28 cellular contexts compared by ENCODE assay signal in the genomic region with DNA sequence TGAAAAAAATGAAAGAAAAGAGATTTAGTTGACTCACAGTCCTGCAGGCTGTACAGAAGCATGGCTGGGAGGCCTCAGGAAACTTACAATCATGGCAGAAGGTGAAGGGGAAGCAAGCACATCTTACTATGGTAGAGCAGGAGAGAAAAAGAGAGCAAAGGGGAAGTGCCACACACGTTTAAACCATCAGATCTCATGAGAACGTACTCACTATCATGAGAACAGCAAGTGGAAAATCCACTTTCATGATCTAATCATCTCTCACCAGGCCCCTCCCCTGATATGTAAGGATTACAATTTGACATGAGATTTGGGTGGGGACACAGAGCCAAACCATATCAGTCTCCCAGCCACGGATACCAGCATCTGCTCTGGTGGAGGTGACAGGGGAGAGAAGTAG.
"Had no signal": no experiment of that assay in that cellular context is flagged by ENCODE, and none has a peak within 500 bp of the region (broad histone marks: within the 10 kb centered on the region; RNA-seq: fewer than 3 reads in every experiment).

No MANE protein-coding gene starts in this region.

- H3K27ac Mint-ChIP-seq: activated CD4-positive, alpha-beta T cell treated with anti-CD3 and anti-CD28 coated beads, Interleukin-2, amount 10 ng/mL, durations not matched to agents 24 days and 14 days; activated CD8-positive, alpha-beta T cell treated with anti-CD3 and anti-CD28 coated beads for 36 hours; activated naive CD8-positive, alpha-beta T cell treated with anti-CD3 and anti-CD28 coated beads for 36 hours; activated T-cell treated with anti-CD3 and anti-CD28 coated beads, Interleukin-2, amount 50 U/mL, for 72 hours; activated T-helper 17 cell treated with anti-CD3 and anti-CD28 coated beads, Interleukin-2, amount 50 U/mL, for 72 hours had no signal

- H3K4me1 Mint-ChIP-seq: activated CD4-positive, alpha-beta T cell treated with anti-CD3 and anti-CD28 coated beads, Interleukin-2, amount 10 ng/mL, durations not matched to agents 24 days and 14 days; activated naive CD8-positive, alpha-beta T cell treated with anti-CD3 and anti-CD28 coated beads for 36 hours; activated T-helper 17 cell treated with anti-CD3 and anti-CD28 coated beads, Interleukin-2, amount 50 U/mL, for 72 hours had no signal

- H3K9me3 Mint-ChIP-seq: activated CD4-positive, alpha-beta T cell treated with anti-CD3 and anti-CD28 coated beads, Interleukin-2, amount 10 ng/mL, durations not matched to agents 24 days and 14 days; activated T-helper 17 cell treated with anti-CD3 and anti-CD28 coated beads, Interleukin-2, amount 50 U/mL, for 72 hours had no signal

- H3K4me3 Mint-ChIP-seq: activated CD4-positive, alpha-beta T cell treated with anti-CD3 and anti-CD28 coated beads, Interleukin-2, amount 10 ng/mL, durations not matched to agents 24 days and 14 days; activated CD8-positive, alpha-beta T cell treated with anti-CD3 and anti-CD28 coated beads for 36 hours; activated naive CD8-positive, alpha-beta T cell treated with anti-CD3 and anti-CD28 coated beads for 36 hours; activated T-cell treated with anti-CD3 and anti-CD28 coated beads, Interleukin-2, amount 50 U/mL, for 72 hours; activated T-helper 17 cell treated with anti-CD3 and anti-CD28 coated beads, Interleukin-2, amount 50 U/mL, for 72 hours had no signal

- ATAC-seq: activated CD8-positive, alpha-beta T cell treated with anti-CD3 and anti-CD28 coated beads for 36 hours; activated T-cell treated with anti-CD3 and anti-CD28 coated beads, Interleukin-2, amount 50 U/mL, for 72 hours; activated T-helper 17 cell treated with anti-CD3 and anti-CD28 coated beads, Interleukin-2, amount 50 U/mL, for 72 hours had no signal

- FAIRE-seq: TTC549 had no signal

- DNase-seq: activated CD4-positive, alpha-beta T cell treated with anti-CD3 and anti-CD28 coated beads, Interleukin-2, amount 10 ng/mL, durations not matched to agents 24 days and 14 days; activated CD4-positive, alpha-beta T cell treated with anti-CD3 and anti-CD28 coated beads, Interleukin-2, amount 50 U/mL, for 4 hours; activated CD8-positive, alpha-beta T cell treated with anti-CD3 and anti-CD28 coated beads for 36 hours; activated effector memory CD4-positive, alpha-beta T cell treated with anti-CD3 and anti-CD28 coated beads, Interleukin-2, amount 50 U/mL, for 16 hours; activated naive CD4-positive, alpha-beta T cell; activated naive CD4-positive, alpha-beta T cell treated with anti-CD3 and anti-CD28 coated beads, Interleukin-2, amount 50 U/mL, for 16 hours; activated naive CD8-positive, alpha-beta T cell treated with anti-CD3 and anti-CD28 coated beads for 36 hours; activated T-cell treated with anti-CD3 and anti-CD28 coated beads, Interleukin-2, amount 50 U/mL, for 1 hour; activated T-cell treated with anti-CD3 and anti-CD28 coated beads, Interleukin-2, amount 50 U/mL, for 72 hours; amniotic stem cell; aorta; brain microvascular endothelial cell; central memory CD4-positive, alpha-beta T cell; NCI-H1105; NCI-H1436; NCI-H1694; NCI-H1930; NCI-H2081 treated with DMSO at 0.1 percent for 48 hours; NCI-H226; NCI-H446 treated with DMSO at 0.1 percent for 48 hours; NCI-H524; NK-92 treated with Interleukin-12 subunit alpha and Interleukin-12 subunit beta, amount 100 ng/mL, for 24 hours; OCI-M1; Right ventricle myocardium superior; SW 1271; T1000 had no signal

- H3K36me3 Mint-ChIP-seq: activated naive CD8-positive, alpha-beta T cell treated with anti-CD3 and anti-CD28 coated beads for 36 hours had no signal

- H3K27me3 ChIP-seq: brain microvascular endothelial cell had no signal

- H3K27ac ChIP-seq: brain microvascular endothelial cell had no signal

- H3K36me3 ChIP-seq: brain microvascular endothelial cell had no signal
